28 cellular contexts compared by ENCODE assay signal in the genomic region with DNA sequence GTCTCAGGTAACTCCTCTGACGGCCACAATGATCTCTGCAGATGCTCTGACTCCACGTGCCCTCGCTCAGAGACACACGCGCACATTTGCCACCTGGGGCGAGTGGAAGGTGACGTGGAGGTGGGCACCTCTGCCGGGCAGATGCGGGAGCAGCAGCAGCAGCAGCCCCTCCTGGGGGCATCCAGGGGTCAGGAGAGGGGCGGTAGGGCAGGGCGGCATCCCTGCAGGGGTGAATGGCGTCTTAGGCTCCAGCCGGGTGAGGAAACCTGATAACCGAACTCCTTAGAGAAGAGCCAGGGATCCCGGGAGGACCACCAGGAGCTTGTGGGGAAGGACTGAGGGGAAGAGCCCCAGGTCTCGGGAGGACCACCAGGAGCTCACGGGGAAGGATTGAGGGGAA. TPM values are rescaled to one million over a fixed set of nuclear protein-coding genes. Genes with fewer than 3 reads are reported as not detected.
"Had no signal": no experiment of that assay in that cellular context is flagged by ENCODE, and none has a peak within 500 bp of the region (broad histone marks: within the 10 kb centered on the region; RNA-seq: fewer than 3 reads in every experiment).

No MANE protein-coding gene starts in this region.

- H3K4me1 ChIP-seq: ascending aorta, heart left ventricle, lower lobe of right lung, prostate gland, sigmoid colon, tibial nerve had no signal

- DNase-seq: activated B cell treated with CpG ODN at 0.5 μM for 24 hours; activated CD4-positive, alpha-beta T cell treated with anti-CD3 and anti-CD28 coated beads, Interleukin-2, amount 50 U/mL, for 1 hour; activated CD8-positive, alpha-beta T cell treated with anti-CD3 and anti-CD28 coated beads for 36 hours; activated gamma-delta T cell treated with Interleukin-2 at 50 U/mL for 16 hours; activated T-cell treated with anti-CD3 and anti-CD28 coated beads, Interleukin-2, amount 50 U/mL, for 4 hours; brain microvascular endothelial cell; cortex of kidney; effector memory CD8-positive, alpha-beta T cell; immature natural killer cell; lower lobe of right lung; mesendoderm; sigmoid colon; small intestine; stimulated activated CD4-positive, alpha-beta T cell treated with anti-CD3 and anti-CD28 coated beads, Interleukin-1b, Interleukin-23, amount 100 ng/mL, for 48 hours; stimulated activated naive CD4-positive, alpha-beta T cell treated with Interleukin-2 at 50 U/mL for 16 hours had no signal

- H3K27me3 Mint-ChIP-seq: activated B cell treated with CpG ODN at 0.5 μM for 24 hours; activated CD8-positive, alpha-beta T cell treated with anti-CD3 and anti-CD28 coated beads for 36 hours; activated T-helper 17 cell treated with anti-CD3 and anti-CD28 coated beads, Interleukin-2, amount 50 U/mL, for 72 hours; effector memory CD8-positive, alpha-beta T cell; natural killer cell treated with Interleukin-12 subunit alpha and Interleukin-12 subunit beta and Interleukin-15 and Interleukin-18, amount 100 ng/mL, for 72 hours had no signal

- ATAC-seq: activated CD8-positive, alpha-beta T cell treated with anti-CD3 and anti-CD28 coated beads for 36 hours; activated naive CD4-positive, alpha-beta T cell treated with anti-CD3 and anti-CD28 coated beads, Interleukin-2, amount 50 U/mL, for 72 hours; activated T-cell treated with anti-CD3 and anti-CD28 coated beads, Interleukin-2, amount 50 U/mL, for 4 hours; activated T-helper 17 cell treated with anti-CD3 and anti-CD28 coated beads, Interleukin-2, amount 50 U/mL, for 72 hours; effector memory CD8-positive, alpha-beta T cell; heart left ventricle; left lobe of liver; lower lobe of right lung; natural killer cell treated with Interleukin-12 subunit alpha and Interleukin-12 subunit beta and Interleukin-15 and Interleukin-18, amount 100 ng/mL, for 72 hours had no signal

- H3K4me3 Mint-ChIP-seq: activated B cell treated with CpG ODN at 0.5 μM for 24 hours; activated CD8-positive, alpha-beta T cell treated with anti-CD3 and anti-CD28 coated beads for 36 hours; activated T-cell treated with anti-CD3 and anti-CD28 coated beads, Interleukin-2, amount 50 U/mL, for 4 hours; activated T-helper 17 cell treated with anti-CD3 and anti-CD28 coated beads, Interleukin-2, amount 50 U/mL, for 72 hours; effector memory CD8-positive, alpha-beta T cell; immature natural killer cell; natural killer cell treated with Interleukin-12 subunit alpha and Interleukin-12 subunit beta and Interleukin-15 and Interleukin-18, amount 100 ng/mL, for 72 hours; T-helper 2 cell treated with Interferon-gamma antibody and Interleukin-4, amounts not matched to agents 5 μg/mL and 100 μg/mL, for 36 hours had no signal

- H3K4me3 ChIP-seq: ascending aorta, heart left ventricle, lower lobe of right lung, ovary, prostate gland, sigmoid colon, tibial nerve had no signal

- H3K27me3 ChIP-seq: ascending aorta, brain microvascular endothelial cell, heart left ventricle, neutrophil, ovary, sigmoid colon, tibial nerve had no signal

- H3K4me1 Mint-ChIP-seq: activated B cell treated with CpG ODN at 0.5 μM for 24 hours; activated T-helper 17 cell treated with anti-CD3 and anti-CD28 coated beads, Interleukin-2, amount 50 U/mL, for 72 hours had no signal

- H3K27ac Mint-ChIP-seq: activated B cell treated with CpG ODN at 0.5 μM for 24 hours; activated CD8-positive, alpha-beta T cell treated with anti-CD3 and anti-CD28 coated beads for 36 hours; activated naive CD4-positive, alpha-beta T cell treated with anti-CD3 and anti-CD28 coated beads, Interleukin-2, amount 50 U/mL, for 72 hours; activated T-helper 17 cell treated with anti-CD3 and anti-CD28 coated beads, Interleukin-2, amount 50 U/mL, for 72 hours; immature natural killer cell; natural killer cell treated with Interleukin-12 subunit alpha and Interleukin-12 subunit beta and Interleukin-15 and Interleukin-18, amount 100 ng/mL, for 72 hours; T-helper 2 cell treated with Interferon-gamma antibody and Interleukin-4, amounts not matched to agents 5 μg/mL and 100 μg/mL, for 36 hours had no signal

- H3K27ac ChIP-seq: ascending aorta, brain microvascular endothelial cell, heart left ventricle, lower lobe of right lung, neutrophil, ovary, prostate gland, sigmoid colon, tibial nerve had no signal

- FAIRE-seq: small intestine had no signal

- H3K9me3 ChIP-seq: ascending aorta, heart left ventricle, lower lobe of right lung, neutrophil, ovary, prostate gland, sigmoid colon, tibial nerve had no signal

- H3K9me3 Mint-ChIP-seq: activated B cell treated with CpG ODN at 0.5 μM for 24 hours; activated CD8-positive, alpha-beta T cell treated with anti-CD3 and anti-CD28 coated beads for 36 hours; activated naive CD4-positive, alpha-beta T cell treated with anti-CD3 and anti-CD28 coated beads, Interleukin-2, amount 50 U/mL, for 72 hours; activated T-cell treated with anti-CD3 and anti-CD28 coated beads, Interleukin-2, amount 50 U/mL, for 4 hours; activated T-helper 17 cell treated with anti-CD3 and anti-CD28 coated beads, Interleukin-2, amount 50 U/mL, for 72 hours; effector memory CD8-positive, alpha-beta T cell; immature natural killer cell; natural killer cell treated with Interleukin-12 subunit alpha and Interleukin-12 subunit beta and Interleukin-15 and Interleukin-18, amount 100 ng/mL, for 72 hours; T-helper 2 cell treated with Interferon-gamma antibody and Interleukin-4, amounts not matched to agents 5 μg/mL and 100 μg/mL, for 36 hours had no signal

- H3K36me3 ChIP-seq: ovary, prostate gland had no signal

RNA-seq across cellular contexts. Expression of gene CDH15, which starts 34.6 kb away (rescaled TPM):
- total RNA-seq: activated B cell treated with CpG ODN at 0.5 μM for 24 hours; activated CD8-positive, alpha-beta T cell treated with anti-CD3 and anti-CD28 coated beads for 36 hours; activated T-cell treated with anti-CD3 and anti-CD28 coated beads, Interleukin-2, amount 50 U/mL, for 4 hours; ascending aorta; mononuclear cell; natural killer cell treated with Interleukin-12 subunit alpha and Interleukin-12 subunit beta and Interleukin-15 and Interleukin-18, amount 100 ng/mL, for 72 hours; sigmoid colon had no signal
- polyA plus RNA-seq: esophagus, immature natural killer cell had no signal
